Comparison of ENCODE assay signal across 10 cellular contexts in the genomic region with DNA sequence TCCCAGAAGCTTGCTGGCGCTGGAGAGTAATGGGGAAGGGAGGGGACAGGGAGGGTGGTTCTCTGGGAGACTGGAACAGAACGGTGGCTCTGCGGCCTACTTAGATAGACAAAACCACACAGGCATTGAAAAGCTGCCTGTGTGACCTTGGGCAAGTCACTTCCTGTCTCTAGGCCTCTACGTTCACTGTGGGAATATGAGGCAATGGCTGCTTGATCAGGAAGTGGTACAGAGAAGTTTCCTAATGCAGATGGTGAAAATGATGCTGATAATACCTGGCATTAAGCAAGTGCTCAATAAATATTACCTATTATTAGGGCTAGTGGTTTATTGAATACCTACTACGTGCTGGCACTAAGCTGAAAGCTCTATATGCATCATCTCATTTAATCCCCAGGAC. TPM values are rescaled to one million over a fixed set of nuclear protein-coding genes. Genes with fewer than 3 reads are reported as not detected.
DNase-seq lines count a peak whose midpoint lies in the region; ATAC-seq and TF ChIP-seq lines count a peak whose summit lies in the region.
"Had no signal": no experiment of that assay in that cellular context is flagged by ENCODE, and none has a peak within 500 bp of the region (broad histone marks: within the 10 kb centered on the region; RNA-seq: fewer than 3 reads in every experiment).

No MANE protein-coding gene starts in this region.

- in situ Hi-C loops in SK-MEL-5 (cut with HindIII; ENCODE audit: low pct_unique_long_range_greater_than_20kb, low sequenced_read_pairs): no loop called here

- no peak for ATAC-seq in HG03159 (IDR thresholded peaks at IDR 0.05; ENCODE audit: unreplicated experiment)
- ATAC-seq in GM18519 (IDR thresholded peaks at IDR 0.05; ENCODE audit: low FRiP score, unreplicated experiment): no peak
- ATAC-seq in sciatic nerve: no peak

- TF ChIP-seq CTCF in cardiac fibroblast (IDR thresholded peaks at IDR 0.05; ENCODE audit: low read depth, low read length): no peak
- TF ChIP-seq CTCF in ascending aorta (IDR thresholded peaks at IDR 0.05): no peak

- peak; percentile 9 for DNase-seq in stimulated activated CD4-positive, alpha-beta T cell treated with anti-CD3 and anti-CD28 coated beads, Interleukin-4, amount 100 ng/mL, for 24 hours
- no peak for DNase-seq in stimulated activated CD4-positive, alpha-beta T cell treated with anti-CD3 and anti-CD28 coated beads, Interleukin-4, amount 100 ng/mL, for 1 hour
- DNase-seq in SK-MEL-5 (ENCODE audit: low read depth, low spot score) (peak; percentile 13), cardiac fibroblast (ENCODE audit: low read depth in 2 of 2) (peak; percentile 30 to 59), ascending aorta (ENCODE audit: low spot score in 2 of 2) (no peak), sciatic nerve (ENCODE audit: low spot score) (no peak)
- DNase-seq: esophagus squamous epithelium, HFFc6 had no signal

- H3K27me3 ChIP-seq in ascending aorta: no peaks in the 10 kb centered on the region
- H3K27me3 ChIP-seq: esophagus squamous epithelium had no signal

- H3K36me3 ChIP-seq in ascending aorta: peaks cover 21 to 48% of the 10 kb centered on the region in 2 donors

- no peaks in the 10 kb centered on the region for H3K4me1 ChIP-seq in ascending aorta

- no peak overlapping the region for H3K4me3 ChIP-seq in cardiac fibroblast (replicated peaks in 1 of 2; ENCODE audit: low read depth in 2 of 2, low read length in 2 of 2)
- H3K4me3 ChIP-seq in ascending aorta: no peak overlapping the region
- H3K4me3 ChIP-seq: esophagus squamous epithelium had no signal

- intact Hi-C loops in ascending aorta (cut with DNase I) (no loop called here), sciatic nerve (cut with DNase I) (no loop called here)

- no peak overlapping the region for H3K27ac ChIP-seq in ascending aorta
- H3K27ac ChIP-seq: esophagus squamous epithelium had no signal

- H3K9me3 ChIP-seq in ascending aorta: no peaks in the 10 kb centered on the region
- H3K9me3 ChIP-seq: esophagus squamous epithelium had no signal

RNA-seq across cellular contexts. Expression of a gene that starts 15.7 kb away (rescaled TPM):
- 27.7 and 32.7 TPM in 2 replicates for total RNA-seq in SK-MEL-5 (2014; rRNA removed; shearing (Covaris generic))
- polyA plus RNA-seq in SK-MEL-5 (2015; cell fraction: cytosol; rRNA removed): 30.6 and 37.9 TPM in 2 replicates
- polyA plus RNA-seq in SK-MEL-5 (2015; cell fraction: nucleus; rRNA removed): 3.9 and 18.6 TPM in 2 replicates
- 59.3 TPM for total RNA-seq in ascending aorta
- 23.6 TPM for total RNA-seq in sciatic nerve

RNA-seq across cellular contexts. Expression of a gene that starts 16.0 kb away (rescaled TPM):
- total RNA-seq in SK-MEL-5 (2014; rRNA removed; shearing (Covaris generic)): 176 and 198 TPM in 2 replicates
- 69.3 and 85.9 TPM in 2 replicates for polyA plus RNA-seq in SK-MEL-5 (2015; cell fraction: cytosol; rRNA removed)
- 12.5 and 15.1 TPM in 2 replicates for polyA plus RNA-seq in SK-MEL-5 (2015; cell fraction: nucleus; rRNA removed)
- total RNA-seq in ascending aorta: 66.8 TPM
- 42.0 TPM for total RNA-seq in sciatic nerve

RNA-seq across cellular contexts. Expression of a gene that starts 31.3 kb away (rescaled TPM):
- total RNA-seq in SK-MEL-5 (2014; rRNA removed; shearing (Covaris generic)): 0.13 TPM in 1 of 2 replicates, not detected in the other
- polyA plus RNA-seq in SK-MEL-5 (2015; cell fraction: cytosol; rRNA removed): not detected in 2 replicates
- not detected in 2 replicates for polyA plus RNA-seq in SK-MEL-5 (2015; cell fraction: nucleus; rRNA removed)
- total RNA-seq in ascending aorta (not detected), sciatic nerve (not detected)
- total RNA-seq: HFFc6 had no signal

Comparison
In these comparisons a context has a peak if more than half of its experiments do, and no peak if none do; other contexts are left out.
1. DNase-seq: peak in stimulated activated CD4-positive, alpha-beta T cell treated with anti-CD3 and anti-CD28 coated beads, Interleukin-4, amount 100 ng/mL, for 24 hours (single experiment), SK-MEL-5 (single experiment) and cardiac fibroblast (2 of 2); none in stimulated activated CD4-positive, alpha-beta T cell treated with anti-CD3 and anti-CD28 coated beads, Interleukin-4, amount 100 ng/mL, for 1 hour (single experiment), ascending aorta (0 of 2) and sciatic nerve (single experiment).